ENCODE assay signal across 8 cellular contexts in the genomic region with DNA sequence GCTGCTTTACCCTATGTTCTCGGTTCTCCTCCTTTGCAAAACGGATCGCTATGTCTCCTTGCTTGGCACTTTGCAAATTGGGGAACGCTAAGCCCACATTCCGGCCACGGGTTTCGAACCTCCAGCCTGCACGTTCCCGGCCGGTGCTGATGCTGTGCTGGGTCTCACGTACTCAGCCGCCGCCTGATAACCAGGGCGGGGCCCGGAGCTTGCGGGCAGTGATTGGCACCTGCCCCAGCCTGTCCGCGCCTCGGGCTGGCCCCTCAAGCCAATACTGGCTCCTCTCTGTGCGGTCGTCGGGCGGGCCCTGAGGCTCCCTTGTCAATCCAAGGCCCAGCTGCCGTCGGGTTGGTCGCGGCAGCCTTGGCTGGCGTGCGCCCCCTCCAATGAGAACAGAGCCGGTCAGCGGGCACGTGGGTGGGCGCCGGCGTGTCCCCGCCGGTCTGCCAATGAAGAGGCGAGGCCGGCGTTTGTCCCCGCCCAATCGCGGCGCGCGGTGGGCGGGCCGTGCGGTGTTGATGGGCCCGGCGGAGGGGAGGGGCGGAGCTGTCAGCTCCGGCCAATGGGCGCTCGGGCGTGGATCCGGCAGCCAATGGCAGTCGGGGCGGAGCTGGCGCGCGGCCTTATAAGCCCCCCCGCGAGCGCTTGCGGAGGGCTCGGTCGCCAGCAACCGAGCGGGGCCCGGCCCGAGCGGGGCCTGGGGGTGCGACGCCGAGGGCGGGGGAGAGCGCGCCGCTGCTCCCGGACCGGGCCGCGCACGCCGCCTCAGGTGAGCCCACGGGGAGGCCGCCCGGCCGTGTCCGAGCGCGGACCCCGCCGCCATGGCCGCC. TPM values are rescaled to one million over a fixed set of nuclear protein-coding genes. Genes with fewer than 3 reads are reported as not detected.
A peak's percentile ranks its signal among the peaks of the same experiment; 100 is the strongest.
DNase-seq lines count a peak whose midpoint lies in the region; ATAC-seq, FAIRE-seq and TF ChIP-seq lines count a peak whose summit lies in the region.

Gene KDM4B (plus strand): TSS at position 652 of the 830 bp plus-strand sequence. CDS start 63,778 bp downstream, outside the sequence.

- CTCF ChIA-PET in OCI-LY7 (lab: Charles Lee; ENCODE audit: unreplicated experiment): interaction anchor here (0.6 kb wide), 1 partner anchor 50 kb away, joined by 5 read pairs; no protein-coding TSS in a partner anchor

- H3K36me3 ChIP-seq in OCI-LY7 (ENCODE audit: insufficient read depth, low read length): peaks cover 26% of the 10 kb centered on the region
- peaks cover 4% of the 10 kb centered on the region for H3K36me3 ChIP-seq in mucosa of descending colon (ENCODE audit: low read depth)

- H3K9me2 ChIP-seq in OCI-LY7 (ENCODE audit: insufficient read depth, low read length): no peaks in the 10 kb centered on the region

- BruUV-seq in OCI-LY7 (replicated peaks; lab: Mats Ljungman, UMichigan): no TSS peak

- TF ChIP-seq CTCF in D721Med (IDR thresholded peaks at IDR 0.05; ENCODE audit: insufficient read depth, missing control alignments): no peak
- no peak for TF ChIP-seq CTCF in OCI-LY7 (conservative IDR thresholded peaks at IDR 0.05; ENCODE audit: low read length)
- no peak for TF ChIP-seq CTCF in mucosa of descending colon (IDR thresholded peaks at IDR 0.05)

- ATAC-seq in GM21526 (IDR thresholded peaks at IDR 0.05; ENCODE audit: low FRiP score, unreplicated experiment): peak; percentile 89
- ATAC-seq in mucosa of descending colon: peak; percentile 94

- H3K79me2 ChIP-seq in OCI-LY7 (ENCODE audit: insufficient read depth, low read depth, low read length): peaks cover 9% of the 10 kb centered on the region; the same call in 1 of the 2 replicates

- peak within 1 kb of the TSS; percentile 100 for H3K4me2 ChIP-seq in OCI-LY7 (ENCODE audit: low read length)

- peak within 1 kb of the TSS; percentile 85 for H3K4me3 ChIP-seq in OCI-LY7 (ENCODE audit: low read depth, low read length, poor library complexity, severe bottlenecking)
- H3K4me3 ChIP-seq in mucosa of descending colon: peak within 1 kb of the TSS; percentile 51

- POLR2A ChIA-PET in OCI-LY7 (lab: Charles Lee): interaction anchor here (0.5 to 0.9 kb wide), 3 partner anchors 58 to 1434 kb away, joined by 3 read pairs; no protein-coding TSS in a partner anchor

- peak within 1 kb of the TSS; percentile 17 for H3K27ac ChIP-seq in OCI-LY7 (ENCODE audit: low read depth, low read length, poor library complexity, severe bottlenecking)

- intact Hi-C loops in OCI-LY7 (cut with micrococcal nuclease; ENCODE audit: unreplicated experiment): loop anchor here (10.0 kb wide), 1 partner anchor 104 kb away; the partner anchor contains the start of gene PLIN3
- intact Hi-C loops in mucosa of descending colon (cut with DNase I, micrococcal nuclease): no loop called here

- no peak for FAIRE-seq in D721Med (lab: Jason Lieb, UNC)

- H4K20me1 ChIP-seq in OCI-LY7 (ENCODE audit: insufficient read depth, low read length): no peaks in the 10 kb centered on the region

- peaks cover 34% of the 10 kb centered on the region for H3K4me1 ChIP-seq in OCI-LY7 (ENCODE audit: insufficient read depth, low read length, poor library complexity, severe bottlenecking)
- peaks cover 26% of the 10 kb centered on the region for H3K4me1 ChIP-seq in mucosa of descending colon (ENCODE audit: low read depth)

- DNase-seq in D721Med (ENCODE audit: insufficient read length, low spot score) (peak; percentile 87), HuH-7.5 (ENCODE audit: low spot score) (peak; percentile 100), OCI-LY7 (ENCODE audit: low spot score) (peak; percentile 99), activated T-cell treated with anti-CD3 and anti-CD28 coated beads for 1 hour (ENCODE audit: low read depth) (peak; percentile 97), epidermal melanocyte (ENCODE audit: insufficient read length, low spot score) (peak; percentile 99), mucosa of descending colon (peak; percentile 99 to 100 (median 100))
- DNase-seq in stimulated activated CD8-positive, alpha-beta memory T cell treated with anti-CD3 and anti-CD28 coated beads, Interleukin-4, amount 100 ng/mL, for 24 hours (ENCODE audit: low read depth): peak; percentile 97

- no peaks in the 10 kb centered on the region for H3K9me3 ChIP-seq in OCI-LY7 (ENCODE audit: low read length)
- no peaks in the 10 kb centered on the region for H3K9me3 ChIP-seq in mucosa of descending colon

- peak within 1 kb of the TSS; percentile 18; the same call in 1 of the 2 replicates for H2AFZ ChIP-seq in OCI-LY7 (ENCODE audit: low read length)

RNA-seq across cellular contexts. Expression of gene KDM4B, which starts in this region (rescaled TPM):
- total RNA-seq in OCI-LY7 (2014; rRNA removed; shearing (Covaris generic)): 14.2 and 24.3 TPM in 2 replicates
- 36.3 and 44.2 TPM in 2 replicates for total RNA-seq in OCI-LY7 (2022)
- total RNA-seq in mucosa of descending colon: 10 to 100 TPM; 42.7 to 53.8 (median 50.0) TPM

Comparison
In these comparisons a context has a peak if more than half of its experiments do, and no peak if none do; other contexts are left out.
1. Peak in every context shown above with its lines: DNase-seq, ATAC-seq, H3K4me3 ChIP-seq and H3K27ac ChIP-seq.